Comparison of ENCODE assay signal across 16 cellular contexts in genomic region chr14:57962293-57962996, GRCh38.
A peak's percentile ranks its signal among the peaks of the same experiment; 100 is the strongest.
DNase-seq lines count a peak whose midpoint lies in the region; ATAC-seq and TF ChIP-seq lines count a peak whose summit lies in the region.
"Had no signal": no experiment of that assay in that cellular context is flagged by ENCODE, and none has a peak within 500 bp of the region (broad histone marks: within the 10 kb centered on the region; RNA-seq: fewer than 3 reads in every experiment).

No MANE protein-coding gene starts in this region.

- H3K9me3 Mint-ChIP-seq in H9, result no peaks in the 10 kb centered on the region; a peak in 1 of 5 replicates
- no peaks in the 10 kb centered on the region for H3K9me3 Mint-ChIP-seq in activated naive CD4-positive, alpha-beta T cell treated with anti-CD3 and anti-CD28 coated beads, Interleukin-2, amount 10 ng/mL, durations not matched to agents 7 days and 5 days
- H3K9me3 Mint-ChIP-seq in stimulated activated naive B cell treated with anti-CD40 and anti-IgM and Interleukin-4, amounts not matched to agents 10 μg/mL and 1 μg/mL and 100 μg/mL, for 72 hours, result no peaks in the 10 kb centered on the region
- H3K9me3 Mint-ChIP-seq: activated T-cell treated with anti-CD3 and anti-CD28 coated beads, Interleukin-2, amount 50 U/mL, for 72 hours had no signal

- no peak overlapping the region for H3K23ac ChIP-seq in H9 (ENCODE audit: insufficient read length, low read depth, low read length)

- peaks cover 25 to 29% of the 10 kb centered on the region in 2 experiments for H3K4me1 Mint-ChIP-seq in H9
- H3K4me1 Mint-ChIP-seq in activated naive CD4-positive, alpha-beta T cell treated with anti-CD3 and anti-CD28 coated beads, Interleukin-2, amount 10 ng/mL, durations not matched to agents 7 days and 5 days, result no peaks in the 10 kb centered on the region
- peaks cover 0 to 2% of the 10 kb centered on the region in 2 donors for H3K4me1 Mint-ChIP-seq in stimulated activated naive B cell treated with anti-CD40 and anti-IgM and Interleukin-4, amounts not matched to agents 10 μg/mL and 1 μg/mL and 100 μg/mL, for 72 hours

- H3K36me3 Mint-ChIP-seq in H9 (ENCODE audit: insufficient read depth in 1 of 3, low read depth in 3 of 3), result no peaks in the 10 kb centered on the region
- H3K36me3 Mint-ChIP-seq in activated naive CD4-positive, alpha-beta T cell treated with anti-CD3 and anti-CD28 coated beads, Interleukin-2, amount 10 ng/mL, durations not matched to agents 7 days and 5 days, result no peaks in the 10 kb centered on the region
- H3K36me3 Mint-ChIP-seq in stimulated activated naive B cell treated with anti-CD40 and anti-IgM and Interleukin-4, amounts not matched to agents 10 μg/mL and 1 μg/mL and 100 μg/mL, for 72 hours, result no peaks in the 10 kb centered on the region

- H3K79me2 ChIP-seq in H9 (ENCODE audit: insufficient read depth, low read length), result no peaks in the 10 kb centered on the region

- no peak overlapping the region for H3K4ac ChIP-seq in H9 (ENCODE audit: low read depth, low read length)

- no peak overlapping the region for H2BK20ac ChIP-seq in H9 (ENCODE audit: low read depth, low read length, poor library complexity, severe bottlenecking)

- no CpG with 5 or more reads among the region's 12 CpGs for WGBS in H9 (ENCODE audit: extremely low coverage, insufficient read length, low lambda C conversion rate)

- no peak overlapping the region for H2BK12ac ChIP-seq in H9 (ENCODE audit: insufficient read length, low read depth, low read length)

- no peak overlapping the region for H3K4me3 Mint-ChIP-seq in H9
- no peak overlapping the region for H3K4me3 Mint-ChIP-seq in activated naive CD4-positive, alpha-beta T cell treated with anti-CD3 and anti-CD28 coated beads, Interleukin-2, amount 10 ng/mL, durations not matched to agents 7 days and 5 days
- no peak overlapping the region for H3K4me3 Mint-ChIP-seq in stimulated activated naive B cell treated with anti-CD40 and anti-IgM and Interleukin-4, amounts not matched to agents 10 μg/mL and 1 μg/mL and 100 μg/mL, for 72 hours
- H3K4me3 Mint-ChIP-seq: activated T-cell treated with anti-CD3 and anti-CD28 coated beads, Interleukin-2, amount 50 U/mL, for 72 hours had no signal

- H3K18ac ChIP-seq in H9 (ENCODE audit: insufficient read length, low read depth, low read length), result no peak overlapping the region

- no peaks in the 10 kb centered on the region for H3K79me1 ChIP-seq in H9 (ENCODE audit: insufficient read depth, low read depth, low read length, poor library complexity, severe bottlenecking)

- H4K8ac ChIP-seq in H9 (replicated peaks; ENCODE audit: insufficient read length, low read depth, low read length), result no peak overlapping the region

- H3K27me3 ChIP-seq in H9 (ENCODE audit: insufficient read depth, low read length), result no peaks in the 10 kb centered on the region
- no peaks in the 10 kb centered on the region for H3K27me3 ChIP-seq in SJCRH30
- H3K27me3 ChIP-seq: BLaER1, colonic mucosa, SJSA1 had no signal

- H3K36me3 ChIP-seq in SJCRH30, result no peaks in the 10 kb centered on the region
- H3K36me3 ChIP-seq: BLaER1, colonic mucosa, SJSA1 had no signal

- TF ChIP-seq CTCF in H9 (conservative IDR thresholded peaks at IDR 0.05), result peak; percentile 72

- peak overlapping the region; percentile 93 for H2AFZ ChIP-seq in H9 (ENCODE audit: low read length)

- H3K56ac ChIP-seq in H9 (ENCODE audit: insufficient read length, low read depth, low read length), result no peak overlapping the region

- H2BK15ac ChIP-seq in H9 (ENCODE audit: low read depth, low read length), result no peak overlapping the region

- no peaks in the 10 kb centered on the region for H3K23me2 ChIP-seq in H9 (ENCODE audit: insufficient read length, low read depth, low read length, poor library complexity, severe bottlenecking)

- H3K4me3 ChIP-seq in SJCRH30, result no peak overlapping the region
- H3K4me3 ChIP-seq: BLaER1, colonic mucosa, SJSA1 had no signal

- H3K27me3 Mint-ChIP-seq in H9 (ENCODE audit: low read depth), result no peaks in the 10 kb centered on the region; the same call in 1 of the 2 replicates
- peaks cover 7% of the 10 kb centered on the region for H3K27me3 Mint-ChIP-seq in activated naive CD4-positive, alpha-beta T cell treated with anti-CD3 and anti-CD28 coated beads, Interleukin-2, amount 10 ng/mL, durations not matched to agents 7 days and 5 days
- H3K27me3 Mint-ChIP-seq in stimulated activated naive B cell treated with anti-CD40 and anti-IgM and Interleukin-4, amounts not matched to agents 10 μg/mL and 1 μg/mL and 100 μg/mL, for 72 hours, result peaks cover 3 to 6% of the 10 kb centered on the region in 2 donors

- no peak overlapping the region for H2AK5ac ChIP-seq in H9 (ENCODE audit: insufficient read length, low read length)

- H3K4me2 ChIP-seq in H9 (ENCODE audit: insufficient read depth, insufficient read length, low read length), result no peak overlapping the region
- H3K4me2 ChIP-seq: BLaER1 had no signal

- H3K27ac Mint-ChIP-seq in H9, result peak overlapping the region in 1 of 3 experiments; percentile 69; a peak in 2 of 7 replicates
- no peak overlapping the region for H3K27ac Mint-ChIP-seq in activated naive CD4-positive, alpha-beta T cell treated with anti-CD3 and anti-CD28 coated beads, Interleukin-2, amount 10 ng/mL, durations not matched to agents 7 days and 5 days
- no peak overlapping the region for H3K27ac Mint-ChIP-seq in stimulated activated naive B cell treated with anti-CD40 and anti-IgM and Interleukin-4, amounts not matched to agents 10 μg/mL and 1 μg/mL and 100 μg/mL, for 72 hours
- H3K27ac Mint-ChIP-seq: activated T-cell treated with anti-CD3 and anti-CD28 coated beads, Interleukin-2, amount 50 U/mL, for 72 hours had no signal

- no peak overlapping the region for H4K91ac ChIP-seq in H9 (ENCODE audit: insufficient read length, low read depth, low read length)

- H4K5ac ChIP-seq in H9 (ENCODE audit: insufficient read length, low read depth, low read length), result no peak overlapping the region

- no peak overlapping the region for H3K9ac ChIP-seq in H9 (ENCODE audit: extremely low read depth, insufficient read length, low read length)
- H3K9ac ChIP-seq: BLaER1 had no signal

- H3K27ac ChIP-seq in H9 (ENCODE audit: insufficient read length, low read depth, low read length) (no peak overlapping the region), SJCRH30 (no peak overlapping the region)
- H3K27ac ChIP-seq: BLaER1, colonic mucosa, SJSA1 had no signal

- no peak overlapping the region; the same call in 1 of the 2 replicates for H3K14ac ChIP-seq in H9 (ENCODE audit: insufficient read depth, low read length)

- H4K20me1 ChIP-seq in H9 (ENCODE audit: control insufficient read depth, insufficient read depth, insufficient read length), result no peaks in the 10 kb centered on the region
- H4K20me1 ChIP-seq: BLaER1 had no signal

- H3K4me1 ChIP-seq in H9 (ENCODE audit: insufficient read depth, low read length) (no peaks in the 10 kb centered on the region; the same call in 1 of the 2 replicates), SJCRH30 (no peaks in the 10 kb centered on the region)
- H3K4me1 ChIP-seq: colonic mucosa, SJSA1 had no signal

- no peak overlapping the region for H2BK120ac ChIP-seq in H9 (ENCODE audit: low read depth, low read length, poor library complexity, severe bottlenecking)

- H2BK5ac ChIP-seq in H9 (ENCODE audit: insufficient read length, low read length), result no peak overlapping the region

- no peak overlapping the region for H3T11ph ChIP-seq in H9 (ENCODE audit: low read length)

- CTCF ChIA-PET in activated naive CD4-positive, alpha-beta T cell treated with anti-CD3 and anti-CD28 coated beads, Interleukin-2, amount 10 ng/mL, durations not matched to agents 7 days and 5 days (lab: Charles Lee), result no interaction called here

- DNase-seq in H9, result peak; percentile 85
- DNase-seq in SJCRH30, result peak; percentile 34 to 51
- peak; percentile 71 for DNase-seq in iPS DF 19.7 (ENCODE audit: low read depth, low spot score)
- DNase-seq in retina, result peak; percentile 59
- no peak for DNase-seq in activated naive CD4-positive, alpha-beta T cell treated with anti-CD3 and anti-CD28 coated beads, Interleukin-2, amount 10 ng/mL, durations not matched to agents 7 days and 5 days
- no peak for DNase-seq in stimulated activated naive B cell treated with anti-CD40 and anti-IgM and Interleukin-4, amounts not matched to agents 10 μg/mL and 1 μg/mL and 100 μg/mL, for 72 hours
- no peak for DNase-seq in A172 (ENCODE audit: low spot score)
- DNase-seq: activated CD4-positive, alpha-beta T cell treated with anti-CD3 and anti-CD28 coated beads, Interleukin-2, amount 50 U/mL, for 1 hour; activated T-cell treated with anti-CD3 and anti-CD28 coated beads, Interleukin-2, amount 50 U/mL, for 72 hours; colonic mucosa; EL; NCI-H2029 treated with DMSO at 0.1 percent for 48 hours; T1000 had no signal

- no peak for ATAC-seq in stimulated activated naive B cell treated with anti-CD40 and anti-IgM and Interleukin-4, amounts not matched to agents 10 μg/mL and 1 μg/mL and 100 μg/mL, for 72 hours (replicated peaks)
- ATAC-seq in HG03442 (IDR thresholded peaks at IDR 0.05; ENCODE audit: unreplicated experiment), result no peak
- ATAC-seq: activated T-cell treated with anti-CD3 and anti-CD28 coated beads, Interleukin-2, amount 50 U/mL, for 72 hours had no signal

- no peaks in the 10 kb centered on the region for H3K9me3 ChIP-seq in H9 (ENCODE audit: control insufficient read depth, low read depth, low read length)
- no peaks in the 10 kb centered on the region for H3K9me3 ChIP-seq in SJCRH30 (replicated peaks)
- H3K9me3 ChIP-seq: BLaER1, colonic mucosa, SJSA1 had no signal

Comparison
In these comparisons a context has a peak if more than half of its experiments do, and no peak if none do; other contexts are left out.
1. DNase-seq: peak in H9 (single experiment), SJCRH30 (2 of 2), iPS DF 19.7 (single experiment) and retina (single experiment); none in activated naive CD4-positive, alpha-beta T cell treated with anti-CD3 and anti-CD28 coated beads, Interleukin-2, amount 10 ng/mL, durations not matched to agents 7 days and 5 days (single experiment), stimulated activated naive B cell treated with anti-CD40 and anti-IgM and Interleukin-4, amounts not matched to agents 10 μg/mL and 1 μg/mL and 100 μg/mL, for 72 hours (single experiment) and A172 (single experiment).